ENCODE assay signal across 9 cellular contexts in genomic region chr15:78065284-78065872, GRCh38. TPM values are rescaled to one million over a fixed set of nuclear protein-coding genes. Genes with fewer than 3 reads are reported as not detected.
DNase-seq lines count a peak whose midpoint lies in the region; ATAC-seq, FAIRE-seq and TF ChIP-seq lines count a peak whose summit lies in the region.
"Had no signal": no experiment of that assay in that cellular context is flagged by ENCODE, and none has a peak within 500 bp of the region (broad histone marks: within the 10 kb centered on the region; RNA-seq: fewer than 3 reads in every experiment).

No MANE protein-coding gene starts in this region.

- H3K4me1 ChIP-seq in esophagus muscularis mucosa (peaks cover 87 to 100% (median 97%) of the 10 kb centered on the region in 4 donors), neutrophil (ENCODE audit: control insufficient read depth in 1 of 2, insufficient read depth in 1 of 2, low read depth in 1 of 2, low read length in 1 of 2) (peaks cover 87 to 92% of the 10 kb centered on the region in 2 experiments)

- no peaks in the 10 kb centered on the region for H3K27me3 ChIP-seq in esophagus muscularis mucosa
- no peaks in the 10 kb centered on the region for H3K27me3 ChIP-seq in neutrophil

- 61% methylated on average over 4 of the region's 5 CpGs for WGBS in esophagus muscularis mucosa

- H3K27ac ChIP-seq in esophagus muscularis mucosa (replicated peaks in 1 of 4) (peak overlapping the region; percentile 64 to 85 (median 80)), neutrophil (peak overlapping the region; percentile 85)

- intact Hi-C loops in esophagus muscularis mucosa (cut with DNase I) = no loop called here

- DNase-seq in GM18507 (ENCODE audit: extremely low spot score, insufficient read length, low read depth) = no peak
- DNase-seq in SIG-M5 treated with dmso at 0.1 percent for 504 hours (lab: John Stamatoyannopoulos, UW; ENCODE audit: unreplicated experiment) = peak; percentile 76
- peak; percentile 96 for DNase-seq in esophagus muscularis mucosa (ENCODE audit: extremely low spot score)
- DNase-seq in inferior parietal cortex (ENCODE audit: extremely low spot score) = no peak
- DNase-seq: T-cell had no signal

- no peak for TF ChIP-seq POLR2A in esophagus muscularis mucosa (IDR thresholded peaks at IDR 0.05; ENCODE audit: low read depth)

- no peaks in the 10 kb centered on the region for H3K36me3 ChIP-seq in esophagus muscularis mucosa
- H3K36me3 ChIP-seq in neutrophil = no peaks in the 10 kb centered on the region

- ATAC-seq in HG03565 (IDR thresholded peaks at IDR 0.05; ENCODE audit: unreplicated experiment) (no peak), GM18517 (IDR thresholded peaks at IDR 0.05; ENCODE audit: unreplicated experiment) (no peak), HG02970 (IDR thresholded peaks at IDR 0.05; ENCODE audit: low FRiP score, unreplicated experiment) (no peak)

- H3K9me3 ChIP-seq in esophagus muscularis mucosa = no peaks in the 10 kb centered on the region
- no peaks in the 10 kb centered on the region for H3K9me3 ChIP-seq in neutrophil

- TF ChIP-seq EP300 in esophagus muscularis mucosa (IDR thresholded peaks at IDR 0.05) = no peak

- FAIRE-seq in GM18507 (lab: Jason Lieb, UNC) = peak; percentile 41

- TF ChIP-seq CTCF in esophagus muscularis mucosa (IDR thresholded peaks at IDR 0.05) = no peak
- no peak for TF ChIP-seq CTCF in neutrophil (IDR thresholded peaks at IDR 0.05)

- H3K4me3 ChIP-seq in esophagus muscularis mucosa (peak overlapping the region in 1 of 4 donors; percentile 5), neutrophil (ENCODE audit: low read depth in 1 of 2, low read length in 1 of 2) (peak overlapping the region in 1 of 2 experiments; percentile 6)

RNA-seq across cellular contexts. Expression of gene TBC1D2B, which starts 12.1 kb away (rescaled TPM):
- 10 to 100 TPM; 31.3 to 58.8 (median 32.7) TPM for total RNA-seq in esophagus muscularis mucosa

RNA-seq across cellular contexts. Expression of gene SH2D7, which starts 27.0 kb away (rescaled TPM):
- not detected for total RNA-seq in esophagus muscularis mucosa
- total RNA-seq: T-cell had no signal

Comparison
In these comparisons a context has a peak if more than half of its experiments do, and no peak if none do; other contexts are left out.
1. DNase-seq: peak in SIG-M5 treated with dmso at 0.1 percent for 504 hours (single experiment) and esophagus muscularis mucosa (single experiment); none in GM18507 (single experiment) and inferior parietal cortex (single experiment).